Comparison of ENCODE assay signal across 21 cellular contexts in the genomic region with DNA sequence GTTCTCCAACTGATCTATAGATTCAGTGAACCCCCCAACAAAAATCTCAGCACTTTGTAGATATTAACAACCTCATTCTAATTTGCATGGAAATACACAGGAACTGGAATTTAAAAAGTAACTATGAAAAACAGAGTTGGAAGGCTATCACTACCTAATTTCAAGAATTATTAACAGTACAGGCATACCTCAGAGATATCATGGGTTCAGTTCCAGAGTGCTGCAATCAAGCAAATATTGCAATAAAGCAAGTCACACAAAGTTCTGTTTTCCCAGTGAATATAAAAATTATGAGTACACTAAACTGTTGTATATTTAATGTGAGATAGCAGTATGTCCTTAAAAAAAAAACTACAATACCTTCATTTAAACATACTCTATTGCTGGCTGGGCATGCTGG.
DNase-seq lines count a peak whose midpoint lies in the region; ATAC-seq and TF ChIP-seq lines count a peak whose summit lies in the region.
"Had no signal": no experiment of that assay in that cellular context is flagged by ENCODE, and none has a peak within 500 bp of the region (broad histone marks: within the 10 kb centered on the region; RNA-seq: fewer than 3 reads in every experiment).

No MANE protein-coding gene starts in this region.

- POLR2A ChIA-PET in HEK293T (lab: Yijun Ruan, JAX) = no interaction called here

- H3K9me3 Mint-ChIP-seq in CD14-positive monocyte = peaks cover 0 to 13% (median 6%) of the 10 kb centered on the region in 7 donors
- peaks cover 3% of the 10 kb centered on the region for H3K9me3 Mint-ChIP-seq in type B pancreatic cell

- no peaks in the 10 kb centered on the region for H3K27me3 Mint-ChIP-seq in CD14-positive monocyte (ENCODE audit: low read depth in 3 of 3)
- no peaks in the 10 kb centered on the region for H3K27me3 Mint-ChIP-seq in T-helper 17 cell
- no peaks in the 10 kb centered on the region for H3K27me3 Mint-ChIP-seq in type B pancreatic cell
- H3K27me3 Mint-ChIP-seq: CD4-positive, CD25-positive, alpha-beta regulatory T cell had no signal

- peaks cover 2% of the 10 kb centered on the region for H3K9me3 ChIP-seq in T-helper 17 cell (ENCODE audit: control insufficient read depth, low read length, poor library complexity, severe bottlenecking)
- H3K9me3 ChIP-seq: BE2C had no signal

- DNase-seq in CD14-positive monocyte (ENCODE audit: low spot score) (no peak), T-helper 17 cell (no peak), left lobe of liver (ENCODE audit: low spot score) (no peak), G401 (ENCODE audit: low spot score) (no peak), type B pancreatic cell (ENCODE audit: extremely low spot score, unreplicated experiment) (no peak), HEK293T (ENCODE audit: extremely low spot score) (no peak)
- DNase-seq: BE2C; Caco-2; CD4-positive, CD25-positive, alpha-beta regulatory T cell; DND-41; H7; Kasumi-1; NCI-H1048; NCI-H1417 treated with DMSO at 0.1 percent for 48 hours; NCI-H187; NCI-H446; NCI-H526; PC-3; Right ventricle myocardium superior had no signal

- no peak for TF ChIP-seq CTCF in CD14-positive monocyte (IDR thresholded peaks at IDR 0.05)
- no peak for TF ChIP-seq CTCF in type B pancreatic cell (conservative IDR thresholded peaks at IDR 0.05)

- CTCF ChIA-PET in HEK293T (lab: Yijun Ruan, JAX) = no interaction called here

- intact Hi-C loops in CD14-positive monocyte (cut with micrococcal nuclease) = no loop called here

- ATAC-seq in HG03175 (IDR thresholded peaks at IDR 0.05; ENCODE audit: unreplicated experiment) (peak; percentile 33), T-helper 17 cell (no peak), left lobe of liver (peak; percentile 52)
- ATAC-seq: A549, PC-3 had no signal

- H3K36me3 Mint-ChIP-seq in CD14-positive monocyte = peaks cover 60 to 74% of the 10 kb centered on the region in 2 donors
- peaks cover 11% of the 10 kb centered on the region for H3K36me3 Mint-ChIP-seq in T-helper 17 cell (ENCODE audit: low read depth)
- H3K36me3 Mint-ChIP-seq in type B pancreatic cell = peaks cover 67% of the 10 kb centered on the region

- in situ Hi-C loops in G401 (cut with HindIII; ENCODE audit: low sequenced_read_pairs) = no loop called here

- H3K27ac Mint-ChIP-seq in CD14-positive monocyte = peak overlapping the region in 4 of 7 donors; percentile 18 to 87 (median 44)
- peak overlapping the region; percentile 81 for H3K27ac Mint-ChIP-seq in T-helper 17 cell
- no peak overlapping the region for H3K27ac Mint-ChIP-seq in type B pancreatic cell

- H3K4me3 Mint-ChIP-seq in CD14-positive monocyte = no peak overlapping the region
- no peak overlapping the region for H3K4me3 Mint-ChIP-seq in T-helper 17 cell
- H3K4me3 Mint-ChIP-seq in type B pancreatic cell = no peak overlapping the region
- H3K4me3 Mint-ChIP-seq: CD4-positive, CD25-positive, alpha-beta regulatory T cell had no signal

- H3K4me1 Mint-ChIP-seq in CD14-positive monocyte (peaks cover 23% of the 10 kb centered on the region), T-helper 17 cell (peaks cover 32% of the 10 kb centered on the region), type B pancreatic cell (ENCODE audit: unreplicated experiment) (peaks cover 21% of the 10 kb centered on the region)

TF ChIP-seq in HEK293T, 16 proteins besides CTCF, POLR2A, EP300 and RAD21:
- TF ChIP-seq SP1 (IDR thresholded peaks at IDR 0.05) = no peak
